Comparison of ENCODE assay signal across 8 cellular contexts in the genomic region with DNA sequence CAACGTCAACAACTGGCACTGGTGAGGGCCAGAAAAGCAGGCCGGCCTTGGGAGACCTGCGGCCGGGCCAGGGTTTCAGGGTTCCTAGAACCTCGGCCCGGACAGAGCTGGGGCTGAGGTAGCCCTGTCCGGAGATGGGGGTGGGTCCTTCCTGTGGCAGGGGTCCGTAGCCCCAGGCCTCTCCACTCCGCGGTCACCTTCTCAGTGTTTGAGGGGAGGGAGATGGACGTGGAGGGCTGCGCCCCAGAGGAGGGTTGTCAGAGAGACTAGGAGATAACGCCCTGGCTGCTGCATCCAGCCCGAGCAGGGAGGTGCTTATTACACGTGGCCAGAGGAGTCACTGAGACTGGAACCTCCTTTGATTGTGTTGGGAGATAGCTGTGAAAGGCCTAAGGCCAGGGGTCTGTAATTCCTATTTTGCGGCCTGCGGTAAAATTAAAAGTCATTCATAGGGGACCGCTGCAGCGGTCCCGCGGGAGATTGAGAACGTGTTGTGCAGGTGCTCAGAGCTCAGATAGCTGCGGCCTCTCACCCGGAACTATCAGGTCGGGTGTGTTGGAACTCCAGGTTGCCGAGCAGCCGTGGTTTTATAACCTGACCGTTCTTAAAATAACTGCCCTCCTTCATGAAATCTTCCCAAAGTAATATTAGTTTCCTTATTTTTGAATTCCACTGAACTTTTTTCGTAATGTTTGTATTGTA.
A peak's percentile ranks its signal among the peaks of the same experiment; 100 is the strongest.
DNase-seq lines count a peak whose midpoint lies in the region; ATAC-seq and TF ChIP-seq lines count a peak whose summit lies in the region.

No MANE protein-coding gene starts in this region.

- H3K4me3 ChIP-seq in WERI-Rb-1 (ENCODE audit: low read depth, low read length): peak overlapping the region; percentile 87

- peak overlapping the region; percentile 100 for H3K4me3 Mint-ChIP-seq in dendritic cell treated with granulocyte-macrophage colony-stimulating factor and Interleukin-4, amounts not matched to agents 40 ng/mL and 50 ng/mL, for 4 days
- peak overlapping the region; percentile 100 for H3K4me3 Mint-ChIP-seq in memory B cell

- H3K9me3 Mint-ChIP-seq in dendritic cell treated with granulocyte-macrophage colony-stimulating factor and Interleukin-4, amounts not matched to agents 40 ng/mL and 50 ng/mL, for 4 days: no peaks in the 10 kb centered on the region
- no peaks in the 10 kb centered on the region for H3K9me3 Mint-ChIP-seq in memory B cell

- no peaks in the 10 kb centered on the region for H3K27me3 Mint-ChIP-seq in dendritic cell treated with granulocyte-macrophage colony-stimulating factor and Interleukin-4, amounts not matched to agents 40 ng/mL and 50 ng/mL, for 4 days
- H3K27me3 Mint-ChIP-seq in memory B cell: no peaks in the 10 kb centered on the region

- H3K27me3 ChIP-seq in WERI-Rb-1 (ENCODE audit: insufficient read depth, low read depth, severe bottlenecking): no peaks in the 10 kb centered on the region

- H3K36me3 Mint-ChIP-seq in dendritic cell treated with granulocyte-macrophage colony-stimulating factor and Interleukin-4, amounts not matched to agents 40 ng/mL and 50 ng/mL, for 4 days (ENCODE audit: low read depth): peaks cover 65% of the 10 kb centered on the region
- peaks cover 22% of the 10 kb centered on the region for H3K36me3 Mint-ChIP-seq in memory B cell

- DNase-seq in GM04504 (ENCODE audit: low read depth) (peak; percentile 4), KBM-7 (peak; percentile 65), WERI-Rb-1 (peak; percentile 43), memory B cell (ENCODE audit: low spot score in 2 of 2) (peak; percentile 21 to 44), globus pallidus (ENCODE audit: low spot score) (no peak)
- DNase-seq in stimulated activated CD8-positive, alpha-beta memory T cell treated with anti-CD3 and anti-CD28 coated beads, Interleukin-7, amount 100 ng/mL, for 24 hours (ENCODE audit: low read depth): peak; percentile 10

- no peaks in the 10 kb centered on the region for H3K9me3 ChIP-seq in WERI-Rb-1 (ENCODE audit: severe bottlenecking)

- H3K27ac ChIP-seq in WERI-Rb-1: peak overlapping the region; percentile 97

- in situ Hi-C loops in KBM-7 (cut with MboI; ENCODE audit: low pct_unique_long_range_greater_than_20kb, low sequenced_read_pairs): no loop called here

- ATAC-seq in GM21737 (IDR thresholded peaks at IDR 0.05; ENCODE audit: unreplicated experiment) (peak; percentile 19), memory B cell (ENCODE audit: low read depth) (peak; percentile 19)

- peak overlapping the region; percentile 98 for H3K27ac Mint-ChIP-seq in dendritic cell treated with granulocyte-macrophage colony-stimulating factor and Interleukin-4, amounts not matched to agents 40 ng/mL and 50 ng/mL, for 4 days
- H3K27ac Mint-ChIP-seq in memory B cell: peak overlapping the region; percentile 98

- intact Hi-C loops in dendritic cell treated with granulocyte-macrophage colony-stimulating factor and Interleukin-4, amounts not matched to agents 40 ng/mL and 50 ng/mL, for 4 days (cut with micrococcal nuclease): no loop called here

- peaks cover 40% of the 10 kb centered on the region for H3K36me3 ChIP-seq in WERI-Rb-1

- no peak for TF ChIP-seq CTCF in WERI-Rb-1 (IDR thresholded peaks at IDR 0.05; ENCODE audit: low read depth, low read length)

- H3K4me1 Mint-ChIP-seq in dendritic cell treated with granulocyte-macrophage colony-stimulating factor and Interleukin-4, amounts not matched to agents 40 ng/mL and 50 ng/mL, for 4 days (ENCODE audit: low read depth): peaks cover 23% of the 10 kb centered on the region
- H3K4me1 Mint-ChIP-seq in memory B cell: peaks cover 23% of the 10 kb centered on the region
